Comparison of ENCODE assay signal across 21 cellular contexts in genomic region chr10:73853196-73853595, GRCh38. TPM values are rescaled to one million over a fixed set of nuclear protein-coding genes. Genes with fewer than 3 reads are reported as not detected.
DNase-seq lines count a peak whose midpoint lies in the region; ATAC-seq and TF ChIP-seq lines count a peak whose summit lies in the region.
"Had no signal": no experiment of that assay in that cellular context is flagged by ENCODE, and none has a peak within 500 bp of the region (broad histone marks: within the 10 kb centered on the region; RNA-seq: fewer than 3 reads in every experiment).

No MANE protein-coding gene starts in this region.

- H3K9me3 ChIP-seq in esophagus muscularis mucosa (no peaks in the 10 kb centered on the region), tibial artery (no peaks in the 10 kb centered on the region)
- H3K9me3 ChIP-seq: A549; BLaER1 treated with 17β-estradiol and CSF1 and Interleukin-3, amounts not matched to agents 10 nM and 100 nM had no signal

- TF ChIP-seq CTCF in WTC11 (IDR thresholded peaks at IDR 0.05) (no peak), esophagus muscularis mucosa (IDR thresholded peaks at IDR 0.05) (no peak), osteocyte (IDR thresholded peaks at IDR 0.05) (no peak), tibial artery (IDR thresholded peaks at IDR 0.05) (no peak)

- peaks cover 8 to 51% (median 38%) of the 10 kb centered on the region in 4 donors for H3K36me3 ChIP-seq in esophagus muscularis mucosa
- H3K36me3 ChIP-seq in tibial artery, result peaks cover 25 to 60% (median 36%) of the 10 kb centered on the region in 3 donors

- no peak for ATAC-seq in WTC11
- no peak for ATAC-seq in HG03039 (IDR thresholded peaks at IDR 0.05; ENCODE audit: unreplicated experiment)
- ATAC-seq: A549, HepG2, Panc1 had no signal

- H3K4me1 Mint-ChIP-seq in WTC11, result peaks cover 35% of the 10 kb centered on the region
- H3K4me1 Mint-ChIP-seq in osteocyte (ENCODE audit: unreplicated experiment), result peaks cover 52% of the 10 kb centered on the region

- H3K4me3 Mint-ChIP-seq in WTC11, result no peak overlapping the region
- no peak overlapping the region for H3K4me3 Mint-ChIP-seq in osteocyte (ENCODE audit: unreplicated experiment)

- H3K9me3 Mint-ChIP-seq in WTC11 (no peaks in the 10 kb centered on the region), osteocyte (ENCODE audit: unreplicated experiment) (no peaks in the 10 kb centered on the region)

- CTCF ChIA-PET in WTC11 (lab: Charles Lee), result interaction anchor here (4.2 to 5.2 kb wide), 2 partner anchors 26 to 88 kb away, joined by 25 to 75 read pairs; no protein-coding TSS in a partner anchor

- no peak for TF ChIP-seq EP300 in esophagus muscularis mucosa (IDR thresholded peaks at IDR 0.05)

- peaks cover 14% of the 10 kb centered on the region for H3K36me3 Mint-ChIP-seq in WTC11
- peaks cover 11% of the 10 kb centered on the region for H3K36me3 Mint-ChIP-seq in osteocyte (ENCODE audit: unreplicated experiment)

- H3K27me3 Mint-ChIP-seq in WTC11 (ENCODE audit: low read depth), result no peaks in the 10 kb centered on the region
- H3K27me3 Mint-ChIP-seq in osteocyte (ENCODE audit: unreplicated experiment), result no peaks in the 10 kb centered on the region

- H3K27ac ChIP-seq in esophagus muscularis mucosa (replicated peaks in 1 of 4) (peak overlapping the region; percentile 86 to 93 (median 92)), tibial artery (peak overlapping the region; percentile 86 to 88)
- H3K27ac ChIP-seq: A549; BLaER1 treated with 17β-estradiol and CSF1 and Interleukin-3, amounts not matched to agents 10 nM and 100 nM; GM23248 had no signal

- H3K4me1 ChIP-seq in esophagus muscularis mucosa (peaks cover 22 to 100% (median 96%) of the 10 kb centered on the region in 4 donors), tibial artery (peaks cover 0 to 95% (median 75%) of the 10 kb centered on the region in 4 donors)

- POLR2A ChIA-PET in WTC11 (lab: Charles Lee), result no interaction called here

- H3K27ac Mint-ChIP-seq in WTC11 (0 out of 2 replicates have a peak overlapping the region, but pooled peaks have one; percentile 11), osteocyte (ENCODE audit: unreplicated experiment) (peak overlapping the region; percentile 34)

- no peak for TF ChIP-seq POLR2A in esophagus muscularis mucosa (IDR thresholded peaks at IDR 0.05; ENCODE audit: low read depth)

- no peaks in the 10 kb centered on the region for H3K27me3 ChIP-seq in esophagus muscularis mucosa
- H3K27me3 ChIP-seq in tibial artery, result no peaks in the 10 kb centered on the region
- H3K27me3 ChIP-seq: BLaER1 treated with 17β-estradiol and CSF1 and Interleukin-3, amounts not matched to agents 10 nM and 100 nM had no signal

- H3K4me3 ChIP-seq in esophagus muscularis mucosa (no peak overlapping the region), tibial artery (no peak overlapping the region)
- H3K4me3 ChIP-seq: A549; BLaER1 treated with 17β-estradiol and CSF1 and Interleukin-3, amounts not matched to agents 10 nM and 100 nM; GM23248 had no signal

- DNase-seq in WTC11 (ENCODE audit: low spot score), result no peak
- DNase-seq in esophagus muscularis mucosa (ENCODE audit: extremely low spot score), result no peak
- no peak for DNase-seq in osteocyte (ENCODE audit: extremely low spot score, unreplicated experiment)
- no peak for DNase-seq in tibial artery
- DNase-seq in activated gamma-delta T cell treated with Interleukin-2 at 50 U/mL for 16 hours, result no peak
- no peak for DNase-seq in medulla oblongata (ENCODE audit: extremely low spot score)
- DNase-seq in H4 (ENCODE audit: low spot score), result no peak
- DNase-seq: DND-41, GDM1, GM23248, KG1, NCI-H1436 treated with DMSO at 0.1 percent for 48 hours, NCI-H2107, NCI-H2227 treated with DMSO at 0.1 percent for 48 hours, NCI-H524, Right ventricle myocardium superior had no signal

- WGBS in esophagus muscularis mucosa, result 86% methylated on average over 10 of the region's 10 CpGs

- intact Hi-C loops in esophagus muscularis mucosa (cut with DNase I) (no loop called here), tibial artery (cut with DNase I; ENCODE audit: low total_unique reads) (no loop called here)

TF ChIP-seq in WTC11, 78 proteins besides CTCF, POLR2A, EP300 and RAD21 (continues in another document):
- TF ChIP-seq SMAD4 (CRISPR knock-in tag; IDR thresholded peaks at IDR 0.05) (no peak), TEAD4 (CRISPR knock-in tag; IDR thresholded peaks at IDR 0.05) (no peak), ATF3 (CRISPR knock-in tag; conservative IDR thresholded peaks at IDR 0.05) (no peak), IRF2 (CRISPR knock-in tag; IDR thresholded peaks at IDR 0.05; ENCODE audit: borderline replicate concordance, low read depth) (no peak), USF1 (CRISPR knock-in tag; IDR thresholded peaks at IDR 0.05) (no peak), ZNF396 (CRISPR knock-in tag; IDR thresholded peaks at IDR 0.05; ENCODE audit: borderline replicate concordance) (no peak), IRF1 (CRISPR knock-in tag; IDR thresholded peaks at IDR 0.05) (no peak), NR2C2 (CRISPR knock-in tag; IDR thresholded peaks at IDR 0.05) (no peak), ERG (CRISPR knock-in tag; IDR thresholded peaks at IDR 0.05) (no peak), SP1 (CRISPR knock-in tag; conservative IDR thresholded peaks at IDR 0.05) (no peak), ZNF423 (CRISPR knock-in tag; IDR thresholded peaks at IDR 0.05) (no peak), FOXP4 (CRISPR knock-in tag; IDR thresholded peaks at IDR 0.05) (no peak), E2F1 (CRISPR knock-in tag; IDR thresholded peaks at IDR 0.05) (no peak)

RNA-seq across cellular contexts. Expression of gene CAMK2G, which starts 21.2 kb away (rescaled TPM):
- total RNA-seq in WTC11 (2021), result 34.9 to 39.9 TPM (median 34.9 TPM) in 3 replicates
- 100 to 1,000 TPM in 3 of 4 donors, 10 to 100 TPM in 1; 96.4 to 201 (median 159) TPM for total RNA-seq in esophagus muscularis mucosa
- total RNA-seq in osteocyte, result 37.6 and 38.2 TPM in 2 replicates
- 24.1 and 27.4 TPM in 2 replicates for total RNA-seq in H4 (2014; rRNA removed; shearing (Covaris generic))

RNA-seq across cellular contexts. Expression of gene NDST2, which starts 41.8 kb away (rescaled TPM):
- total RNA-seq in WTC11 (2021) (26.3 to 32.3 TPM (median 31.1 TPM) in 3 replicates), esophagus muscularis mucosa (10 to 100 TPM; 26.8 to 38.3 (median 31.1) TPM), osteocyte (32.2 and 39.1 TPM in 2 replicates)
- 8.5 and 14.8 TPM in 2 replicates for total RNA-seq in H4 (2014; rRNA removed; shearing (Covaris generic))

RNA-seq across cellular contexts. Expression of gene PLAU, which starts 57.7 kb away (rescaled TPM):
- total RNA-seq in WTC11 (2021) (15.0 to 18.0 TPM (median 16.2 TPM) in 3 replicates), esophagus muscularis mucosa (10 to 100 TPM in 1 of 4 donors, 1 to 10 TPM in 3; 4.2 to 38.3 (median 6.9) TPM), osteocyte (112 and 118 TPM in 2 replicates)
- 149 and 153 TPM in 2 replicates for total RNA-seq in H4 (2014; rRNA removed; shearing (Covaris generic))
